Comparison of ENCODE assay signal across 1 cellular context in genomic region chr3:78277220-78277619, GRCh38.
TF ChIP-seq lines count a peak whose summit lies in the region.

No MANE protein-coding gene starts in this region.

TF ChIP-seq in GM23338, 12 proteins besides CTCF, POLR2A, EP300 and RAD21 (continued from another document):
- no peak for TF ChIP-seq ZNF462 (CRISPR knock-in tag; IDR thresholded peaks at IDR 0.05)
- TF ChIP-seq, protein P1, sequence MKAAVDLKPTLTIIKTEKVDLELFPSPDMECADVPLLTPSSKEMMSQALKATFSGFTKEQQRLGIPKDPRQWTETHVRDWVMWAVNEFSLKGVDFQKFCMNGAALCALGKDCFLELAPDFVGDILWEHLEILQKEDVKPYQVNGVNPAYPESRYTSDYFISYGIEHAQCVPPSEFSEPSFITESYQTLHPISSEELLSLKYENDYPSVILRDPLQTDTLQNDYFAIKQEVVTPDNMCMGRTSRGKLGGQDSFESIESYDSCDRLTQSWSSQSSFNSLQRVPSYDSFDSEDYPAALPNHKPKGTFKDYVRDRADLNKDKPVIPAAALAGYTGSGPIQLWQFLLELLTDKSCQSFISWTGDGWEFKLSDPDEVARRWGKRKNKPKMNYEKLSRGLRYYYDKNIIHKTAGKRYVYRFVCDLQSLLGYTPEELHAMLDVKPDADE (IDR thresholded peaks at IDR 0.05) = no peak
- no peak for TF ChIP-seq EZH2phosphoT487 (IDR thresholded peaks at IDR 0.05; ENCODE audit: unreplicated experiment)
- no peak for TF ChIP-seq ZNF331 (CRISPR knock-in tag; IDR thresholded peaks at IDR 0.05; ENCODE audit: low read depth)
